Comparison of ENCODE assay signal across 35 cellular contexts in genomic region chr9:13292782-13293181, GRCh38. TPM values are rescaled to one million over a fixed set of nuclear protein-coding genes. Genes with fewer than 3 reads are reported as not detected.
"Had no signal": no experiment of that assay in that cellular context is flagged by ENCODE, and none has a peak within 500 bp of the region (broad histone marks: within the 10 kb centered on the region; RNA-seq: fewer than 3 reads in every experiment).

No MANE protein-coding gene starts in this region.

- H2AFZ ChIP-seq: PC-9 had no signal

- H3K27ac ChIP-seq: KMS-11, PC-9, VCaP had no signal

- H3K27ac Mint-ChIP-seq: activated CD4-positive, alpha-beta memory T cell treated with anti-CD3 and anti-CD28 coated beads, Interleukin-2, amount 10 ng/mL, durations not matched to agents 7 days and 5 days; activated CD8-positive, alpha-beta memory T cell treated with anti-CD3 and anti-CD28 coated beads, Interleukin-2, amount 10 ng/mL, durations not matched to agents 7 days and 5 days; activated naive CD4-positive, alpha-beta T cell treated with anti-CD3 and anti-CD28 coated beads, Interleukin-2, amount 10 ng/mL, durations not matched to agents 7 days and 5 days; activated naive CD8-positive, alpha-beta T cell; activated naive CD8-positive, alpha-beta T cell treated with anti-CD3 and anti-CD28 coated beads, Interleukin-2, amount 50 U/mL, for 24 hours; brain; T-cell; T-helper 17 cell had no signal

- H3K4me1 Mint-ChIP-seq: activated CD4-positive, alpha-beta memory T cell treated with anti-CD3 and anti-CD28 coated beads, Interleukin-2, amount 10 ng/mL, durations not matched to agents 7 days and 5 days; activated CD8-positive, alpha-beta memory T cell treated with anti-CD3 and anti-CD28 coated beads, Interleukin-2, amount 10 ng/mL, durations not matched to agents 7 days and 5 days; activated naive CD4-positive, alpha-beta T cell treated with anti-CD3 and anti-CD28 coated beads, Interleukin-2, amount 10 ng/mL, durations not matched to agents 7 days and 5 days; activated naive CD8-positive, alpha-beta T cell treated with anti-CD3 and anti-CD28 coated beads, Interleukin-2, amount 50 U/mL, for 24 hours; brain; T-cell; T-helper 17 cell had no signal

- H3K36me3 Mint-ChIP-seq: activated CD8-positive, alpha-beta memory T cell treated with anti-CD3 and anti-CD28 coated beads, Interleukin-2, amount 10 ng/mL, durations not matched to agents 7 days and 5 days; activated naive CD4-positive, alpha-beta T cell treated with anti-CD3 and anti-CD28 coated beads, Interleukin-2, amount 10 ng/mL, durations not matched to agents 7 days and 5 days; T-cell had no signal

- ATAC-seq: activated CD8-positive, alpha-beta memory T cell treated with anti-CD3 and anti-CD28 coated beads, Interleukin-2, amount 10 ng/mL, durations not matched to agents 7 days and 5 days; activated naive CD8-positive, alpha-beta T cell treated with anti-CD3 and anti-CD28 coated beads, Interleukin-2, amount 50 U/mL, for 24 hours; SK-N-SH treated with all-trans-retinoic acid at 6 μM for 48 hours; T-cell; T-helper 17 cell had no signal

- H3K4me3 ChIP-seq: PC-9 had no signal

- H3K4me2 ChIP-seq: KMS-11, PC-9 had no signal

- DNase-seq: activated CD4-positive, alpha-beta memory T cell treated with anti-CD3 and anti-CD28 coated beads, Interleukin-2, amount 10 ng/mL, durations not matched to agents 7 days and 5 days; activated CD4-positive, alpha-beta T cell treated with anti-CD3 and anti-CD28 coated beads for 1 hour; activated CD4-positive, alpha-beta T cell treated with anti-CD3 and anti-CD28 coated beads for 48 hours; activated CD4-positive, CD25-positive, alpha-beta regulatory T cell; activated CD8-positive, alpha-beta memory T cell treated with anti-CD3 and anti-CD28 coated beads for 24 hours; activated CD8-positive, alpha-beta memory T cell treated with anti-CD3 and anti-CD28 coated beads, Interleukin-2, amount 10 ng/mL, durations not matched to agents 7 days and 5 days; activated CD8-positive, alpha-beta memory T cell treated with anti-CD3 and anti-CD28 coated beads, Interleukin-2, amount 50 U/mL, for 48 hours; activated effector memory CD4-positive, alpha-beta T cell treated with Interleukin-2 at 50 U/mL for 16 hours; activated naive CD4-positive, alpha-beta T cell treated with anti-CD3 and anti-CD28 coated beads, Interleukin-2, amount 10 ng/mL, durations not matched to agents 7 days and 5 days; activated naive CD8-positive, alpha-beta T cell treated with anti-CD3 and anti-CD28 coated beads, Interleukin-2, amount 50 U/mL, for 24 hours; activated T-cell treated with anti-CD3 and anti-CD28 coated beads, Interleukin-2, amount 50 U/mL, for 48 hours; anterior cingulate cortex; central memory CD4-positive, alpha-beta T cell; MM.1S; MV-4-11; NCI-H1092 treated with DMSO at 0.1 percent for 48 hours; NCI-H1417; NCI-H187 treated with DMSO at 0.1 percent for 48 hours; NCI-H2081; NCI-H2171 treated with DMSO at 0.1 percent for 48 hours; NCI-H2227 treated with DMSO at 0.1 percent for 48 hours; NCI-H526; NCI-H774; PC-9; SIG-M5; T-cell; T-helper 17 cell; T-helper 9 cell had no signal

- H3K9ac ChIP-seq: KMS-11 had no signal

- FAIRE-seq: bronchial epithelial cell had no signal

- H3K4me3 Mint-ChIP-seq: activated CD4-positive, alpha-beta memory T cell treated with anti-CD3 and anti-CD28 coated beads, Interleukin-2, amount 10 ng/mL, durations not matched to agents 7 days and 5 days; activated CD8-positive, alpha-beta memory T cell treated with anti-CD3 and anti-CD28 coated beads, Interleukin-2, amount 10 ng/mL, durations not matched to agents 7 days and 5 days; activated naive CD4-positive, alpha-beta T cell treated with anti-CD3 and anti-CD28 coated beads, Interleukin-2, amount 10 ng/mL, durations not matched to agents 7 days and 5 days; activated naive CD8-positive, alpha-beta T cell; activated naive CD8-positive, alpha-beta T cell treated with anti-CD3 and anti-CD28 coated beads, Interleukin-2, amount 50 U/mL, for 24 hours; brain; T-cell; T-helper 17 cell had no signal

- H3K27me3 Mint-ChIP-seq: activated CD4-positive, alpha-beta memory T cell treated with anti-CD3 and anti-CD28 coated beads, Interleukin-2, amount 10 ng/mL, durations not matched to agents 7 days and 5 days; activated CD8-positive, alpha-beta memory T cell treated with anti-CD3 and anti-CD28 coated beads, Interleukin-2, amount 10 ng/mL, durations not matched to agents 7 days and 5 days; activated naive CD4-positive, alpha-beta T cell treated with anti-CD3 and anti-CD28 coated beads, Interleukin-2, amount 10 ng/mL, durations not matched to agents 7 days and 5 days; activated naive CD8-positive, alpha-beta T cell; T-cell; T-helper 17 cell had no signal

RNA-seq across cellular contexts. Expression of gene MPDZ, which starts 13.3 kb away (rescaled TPM):
- total RNA-seq: activated CD4-positive, alpha-beta memory T cell treated with anti-CD3 and anti-CD28 coated beads, Interleukin-2, amount 10 ng/mL, durations not matched to agents 7 days and 5 days; activated CD8-positive, alpha-beta memory T cell treated with anti-CD3 and anti-CD28 coated beads, Interleukin-2, amount 10 ng/mL, durations not matched to agents 7 days and 5 days; OCI-LY7 had no signal
